ENCODE assay signal across 1 cellular context in the genomic region with DNA sequence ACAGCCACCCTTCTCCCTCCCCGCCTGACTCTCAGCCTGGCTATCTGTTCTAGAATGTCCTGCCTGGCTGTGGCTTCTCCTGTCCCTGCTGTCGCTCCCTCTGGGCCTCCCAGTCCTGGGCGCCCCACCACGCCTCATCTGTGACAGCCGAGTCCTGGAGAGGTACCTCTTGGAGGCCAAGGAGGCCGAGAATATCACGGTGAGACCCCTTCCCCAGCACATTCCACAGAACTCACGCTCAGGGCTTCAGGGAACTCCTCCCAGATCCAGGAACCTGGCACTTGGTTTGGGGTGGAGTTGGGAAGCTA.
TF ChIP-seq lines count a peak whose summit lies in the region.

No MANE protein-coding gene starts in this region.

TF ChIP-seq in H1, 55 proteins besides CTCF, POLR2A, EP300 and RAD21:
- no peak for TF ChIP-seq SUZ12 (IDR thresholded peaks at IDR 0.05; ENCODE audit: low read length)
